In genomic region chr22:48876951-48877350, GRCh38 we compare ENCODE assay signal across 14 cellular contexts.
A peak's percentile ranks its signal among the peaks of the same experiment; 100 is the strongest.
DNase-seq lines count a peak whose midpoint lies in the region; ATAC-seq and TF ChIP-seq lines count a peak whose summit lies in the region.
"Had no signal": no experiment of that assay in that cellular context is flagged by ENCODE, and none has a peak within 500 bp of the region (broad histone marks: within the 10 kb centered on the region; RNA-seq: fewer than 3 reads in every experiment).

No MANE protein-coding gene starts in this region.

- POLR2A ChIA-PET in A673 (lab: Charles Lee; ENCODE audit: low non-redundant PET): no interaction called here

- no peaks in the 10 kb centered on the region for H3K9me3 ChIP-seq in A673 (ENCODE audit: low read depth, low read length, poor library complexity, severe bottlenecking)
- no peaks in the 10 kb centered on the region for H3K9me3 ChIP-seq in SK-N-MC (ENCODE audit: low read depth, low read length)
- no peaks in the 10 kb centered on the region for H3K9me3 ChIP-seq in sigmoid colon
- H3K9me3 ChIP-seq: BLaER1 treated with 17β-estradiol and CSF1 and Interleukin-3, amounts not matched to agents 10 nM and 100 nM; Caco-2 had no signal

- 74 to 78% methylated on average over 4 of the region's 4 CpGs for WGBS in sigmoid colon, 2 donors

- CTCF ChIA-PET in A673 (lab: Charles Lee): no interaction called here

- H3K27me3 ChIP-seq in A673 (replicated peaks; ENCODE audit: insufficient read depth, low read depth, low read length, poor library complexity) (no peaks in the 10 kb centered on the region), sigmoid colon (peaks cover 0 to 21% (median 0%) of the 10 kb centered on the region in 3 donors)

- no peak overlapping the region for H3K4me3 ChIP-seq in A673 (ENCODE audit: low read depth, low read length, poor library complexity, severe bottlenecking)
- peak overlapping the region; percentile 60 for H3K4me3 ChIP-seq in SK-N-MC
- H3K4me3 ChIP-seq in sigmoid colon: no peak overlapping the region
- H3K4me3 ChIP-seq: BLaER1 treated with 17β-estradiol and CSF1 and Interleukin-3, amounts not matched to agents 10 nM and 100 nM had no signal

- TF ChIP-seq CTCF in A673 (conservative IDR thresholded peaks at IDR 0.05; ENCODE audit: low read depth, low read length) (no peak), sigmoid colon (IDR thresholded peaks at IDR 0.05) (no peak)

- no TSS peak for BruUV-seq in A673 (replicated peaks; lab: Mats Ljungman, UMichigan)

- no peak for ATAC-seq in HG02642 (IDR thresholded peaks at IDR 0.05; ENCODE audit: poor library complexity, unreplicated experiment)
- no peak for ATAC-seq in HG03342 (IDR thresholded peaks at IDR 0.05; ENCODE audit: unreplicated experiment)
- ATAC-seq: CD8-positive, alpha-beta T cell had no signal

- H3K4me1 ChIP-seq in A673 (ENCODE audit: insufficient read depth, low read length, poor library complexity, severe bottlenecking): peaks cover 59% of the 10 kb centered on the region
- no peaks in the 10 kb centered on the region for H3K4me1 ChIP-seq in sigmoid colon
- H3K4me1 ChIP-seq: Caco-2 had no signal

- no peaks in the 10 kb centered on the region for H3K36me3 ChIP-seq in A673 (ENCODE audit: insufficient read depth, low read length, poor library complexity, severe bottlenecking)
- no peaks in the 10 kb centered on the region for H3K36me3 ChIP-seq in SK-N-MC (ENCODE audit: insufficient read depth, low read length)
- no peaks in the 10 kb centered on the region for H3K36me3 ChIP-seq in sigmoid colon
- H3K36me3 ChIP-seq: BLaER1 treated with 17β-estradiol and CSF1 and Interleukin-3, amounts not matched to agents 10 nM and 100 nM had no signal

- no peak for TF ChIP-seq POLR2A in sigmoid colon (IDR thresholded peaks at IDR 0.05)

- no peak for TF ChIP-seq EP300 in sigmoid colon (IDR thresholded peaks at IDR 0.05)

- H3K27ac ChIP-seq in A673 (ENCODE audit: low read depth, low read length, poor library complexity, severe bottlenecking) (peak overlapping the region; percentile 98), SK-N-MC (peak overlapping the region; percentile 96), sigmoid colon (no peak overlapping the region)
- H3K27ac ChIP-seq: BLaER1 treated with 17β-estradiol and CSF1 and Interleukin-3, amounts not matched to agents 10 nM and 100 nM; C4-2B had no signal

- intact Hi-C loops in A673 (cut with micrococcal nuclease; ENCODE audit: unreplicated experiment): no loop called here
- intact Hi-C loops in sigmoid colon (cut with DNase I): no loop called here

- H3K9ac ChIP-seq in SK-N-MC (ENCODE audit: insufficient read length): peak overlapping the region; percentile 46
- H3K9ac ChIP-seq: BLaER1 treated with 17β-estradiol and CSF1 and Interleukin-3, amounts not matched to agents 10 nM and 100 nM had no signal

- peak; percentile 69 for DNase-seq in A673 (ENCODE audit: low spot score)
- peak; percentile 81 for DNase-seq in SK-N-MC (ENCODE audit: low read depth, low spot score)
- DNase-seq in sigmoid colon: peak; percentile 7
- DNase-seq: 8988T; AML-193; Caco-2; Calu3; CD4-positive, alpha-beta T cell; CD8-positive, alpha-beta T cell; GF-D8 had no signal

Comparison
In these comparisons a context has a peak if more than half of its experiments do, and no peak if none do; other contexts are left out.
1. DNase-seq: peak in every context shown above with its lines; median percentile 81 in SK-N-MC; 69 in A673; 7 in sigmoid colon.
2. H3K27ac ChIP-seq: peak in A673 (single experiment) and SK-N-MC (single experiment); none in sigmoid colon (0 of 4).